Comparison of ENCODE assay signal across 8 cellular contexts in the genomic region with DNA sequence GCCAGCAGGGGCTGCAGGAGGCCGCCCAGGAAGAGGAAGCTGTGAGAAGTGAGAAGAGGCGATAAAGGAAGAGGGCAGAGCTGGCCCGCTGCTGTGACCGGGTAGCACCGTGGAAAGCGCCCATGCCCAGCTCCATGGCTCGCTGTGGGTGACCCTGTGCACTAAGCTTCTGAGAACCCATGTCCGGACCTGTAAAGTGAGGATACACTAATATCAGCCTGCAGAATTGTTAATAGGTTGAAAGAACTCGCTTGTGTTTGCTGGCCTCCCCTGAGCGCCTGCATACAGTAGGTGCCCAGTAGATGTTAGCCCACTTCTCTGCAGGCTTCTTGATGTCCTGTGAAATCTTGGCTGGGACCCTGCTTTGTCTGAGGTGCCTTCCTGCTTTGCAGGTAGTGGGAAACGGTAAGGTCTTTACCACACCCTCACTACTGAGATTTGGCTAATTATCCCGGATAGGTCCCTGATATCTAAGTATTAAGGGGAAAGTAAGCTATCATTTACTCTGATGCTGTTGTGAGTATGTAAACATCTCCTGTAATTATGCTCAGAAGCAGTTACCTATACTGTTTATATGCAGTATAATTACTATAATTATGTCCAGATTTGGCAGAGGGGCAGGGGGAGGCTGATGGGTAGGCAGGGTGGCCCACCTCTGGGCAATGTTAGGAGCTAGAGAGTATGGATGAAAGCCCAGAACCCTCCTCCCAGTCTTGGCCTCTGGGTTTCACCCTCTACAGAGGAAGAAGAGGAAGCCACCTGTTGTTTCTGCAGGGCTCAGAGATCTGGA. TPM values are rescaled to one million over a fixed set of nuclear protein-coding genes. Genes with fewer than 3 reads are reported as not detected.
DNase-seq lines count a peak whose midpoint lies in the region; ATAC-seq and TF ChIP-seq lines count a peak whose summit lies in the region.

No MANE protein-coding gene starts in this region.

- DNase-seq in stimulated activated CD4-positive, alpha-beta T cell treated with anti-CD3 and anti-CD28 coated beads, Interleukin-15, amount 100 ng/mL, for 24 hours: peak; percentile 47
- DNase-seq in stimulated activated CD4-positive, alpha-beta T cell treated with anti-CD3 and anti-CD28 coated beads, Interleukin-2, amount 100 ng/mL, for 48 hours: no peak
- DNase-seq in gastrocnemius medialis: no peak
- no peak for DNase-seq in ACHN

- H3K27me3 ChIP-seq in gastroesophageal sphincter (no peaks in the 10 kb centered on the region), gastrocnemius medialis (no peaks in the 10 kb centered on the region)

- WGBS in gastroesophageal sphincter (ENCODE audit: low coverage in 1 of 2), 2 donors: 19 to 53% methylated on average over 2 to 5 of the region's 12 CpGs

- H3K36me3 ChIP-seq in gastroesophageal sphincter: no peaks in the 10 kb centered on the region
- H3K36me3 ChIP-seq in gastrocnemius medialis: no peaks in the 10 kb centered on the region

- no peak for TF ChIP-seq EP300 in gastroesophageal sphincter (IDR thresholded peaks at IDR 0.05)

- in situ Hi-C loops in gastrocnemius medialis (cut with MboI; ENCODE audit: low sequenced_read_pairs in 4 of 4): no loop called here
- in situ Hi-C loops in ACHN (cut with HindIII; ENCODE audit: low pct_ligation_motif_present, low pct_unique_long_range_greater_than_20kb, low sequenced_read_pairs): no loop called here

- intact Hi-C loops in gastrocnemius medialis (cut with DNase I; ENCODE audit: low total_unique reads): loop anchor here (5.0 kb wide), 1 partner anchor 35 kb away; no protein-coding TSS in a partner anchor

- TF ChIP-seq CTCF in VCaP (conservative IDR thresholded peaks at IDR 0.05): no peak
- TF ChIP-seq CTCF in gastroesophageal sphincter (IDR thresholded peaks at IDR 0.05): no peak
- no peak for TF ChIP-seq CTCF in gastrocnemius medialis (IDR thresholded peaks at IDR 0.05 in 4 of 5, conservative IDR thresholded peaks at IDR 0.05 in 1 of 5)

- TF ChIP-seq POLR2A in gastroesophageal sphincter (IDR thresholded peaks at IDR 0.05) (no peak), gastrocnemius medialis (IDR thresholded peaks at IDR 0.05) (no peak)

- H3K27ac ChIP-seq in VCaP (peak overlapping the region; percentile 94), gastroesophageal sphincter (peak overlapping the region; percentile 35 to 98 (median 93)), gastrocnemius medialis (peak overlapping the region; percentile 80 to 86 (median 86))

- H3K4me1 ChIP-seq in gastroesophageal sphincter (peaks cover 0 to 49% (median 27%) of the 10 kb centered on the region in 3 donors), gastrocnemius medialis (peaks cover 27 to 30% of the 10 kb centered on the region in 2 donors)

- H3K9me3 ChIP-seq in gastroesophageal sphincter: no peaks in the 10 kb centered on the region
- no peaks in the 10 kb centered on the region for H3K9me3 ChIP-seq in gastrocnemius medialis

- ATAC-seq in gastroesophageal sphincter (no peak), gastrocnemius medialis (peak in 1 of 2 donors; percentile 17), HG03571 (IDR thresholded peaks at IDR 0.05; ENCODE audit: unreplicated experiment) (no peak), HG03135 (IDR thresholded peaks at IDR 0.05; ENCODE audit: unreplicated experiment) (no peak)

- H3K4me3 ChIP-seq in gastroesophageal sphincter (peak overlapping the region; percentile 93 to 94), gastrocnemius medialis (peak overlapping the region; percentile 67 to 74 (median 72))

RNA-seq across cellular contexts. Expression of gene ARRB1, which starts 1.2 kb away (rescaled TPM):
- 100 to 1,000 TPM in 1 of 4 donors, 10 to 100 TPM in 3; 72.3 to 120 (median 93.0) TPM for total RNA-seq in gastroesophageal sphincter
- total RNA-seq in gastrocnemius medialis: 10 to 100 TPM in 1 of 4 donors, 1 to 10 TPM in 3; 4.3 to 11.8 (median 5.4) TPM

RNA-seq across cellular contexts. Expression of gene RPS3, which starts 46.7 kb away (rescaled TPM):
- total RNA-seq in gastroesophageal sphincter (1,000 to 10,000 TPM in 2 of 4 donors, 100 to 1,000 TPM in 2; 767 to 1,946 (median 1,260) TPM), gastrocnemius medialis (100 to 1,000 TPM; 572 to 979 (median 746) TPM)

Comparison
In these comparisons a context has a peak if more than half of its experiments do, and no peak if none do; other contexts are left out.
1. RNA of gene ARRB1, which starts 1.2 kb away (total RNA-seq): 72.3 to 120 TPM in gastroesophageal sphincter; 4.3 to 11.8 TPM in gastrocnemius medialis; every median in the first group is over 4 times any median in the second.
2. Peak in every context shown above with its lines, with median percentiles within 50 percentile points of each other: H3K27ac ChIP-seq.